In genomic region chrX:76248901-76249300, GRCh38 we compare ENCODE assay signal across 7 cellular contexts.
"Had no signal": no experiment of that assay in that cellular context is flagged by ENCODE, and none has a peak within 500 bp of the region (broad histone marks: within the 10 kb centered on the region; RNA-seq: fewer than 3 reads in every experiment).

No MANE protein-coding gene starts in this region.

- H3K9me3 ChIP-seq: HAP-1 had no signal

- H3K4me1 ChIP-seq: HAP-1 had no signal

- H3K4me3 ChIP-seq: HAP-1, K562 had no signal

- FAIRE-seq: HTR-8/SVneo, K562 had no signal

- H3K36me3 ChIP-seq: HAP-1 had no signal

- ATAC-seq: HCT116, K562 had no signal

- DNase-seq: GOT3, H7, KG1 had no signal
